In the genomic region with DNA sequence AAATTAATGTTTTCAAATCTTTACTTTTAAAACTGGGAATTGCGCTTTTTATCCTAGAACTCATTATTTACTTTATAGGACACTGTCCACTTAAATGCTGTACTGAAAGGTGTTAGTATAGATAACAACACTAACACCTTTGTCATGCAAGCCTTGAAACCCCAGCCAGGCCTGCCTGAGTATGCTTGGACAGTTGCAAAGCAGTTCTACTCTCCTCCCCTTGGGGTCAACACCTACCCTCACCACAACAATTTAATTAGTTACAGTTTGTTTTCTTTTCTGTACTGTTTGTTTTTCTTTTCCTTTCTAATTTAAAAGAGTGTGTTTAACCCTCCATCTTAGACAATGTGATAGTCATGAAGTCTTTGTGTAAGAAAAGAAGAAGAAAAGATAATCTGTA, we compare ENCODE assay signal across 1 cellular context.
TF ChIP-seq lines count a peak whose summit lies in the region.

No MANE protein-coding gene starts in this region.

TF ChIP-seq in K562, 482 proteins besides CTCF, POLR2A, EP300 and RAD21 (continued from another document):
- no peak for TF ChIP-seq FOSL1 (tag; conservative IDR thresholded peaks at IDR 0.05)
- TF ChIP-seq THRAP3 (IDR thresholded peaks at IDR 0.05; ENCODE audit: borderline replicate concordance) = no peak
- peak; percentile 41; the same call in 1 of the 2 replicates for TF ChIP-seq TCF3 (CRISPR knock-in tag; IDR thresholded peaks at IDR 0.05)
- peak; percentile 23; the same call in 1 of the 2 replicates for TF ChIP-seq CBFA2T3 (IDR thresholded peaks at IDR 0.05)
